In the genomic region with DNA sequence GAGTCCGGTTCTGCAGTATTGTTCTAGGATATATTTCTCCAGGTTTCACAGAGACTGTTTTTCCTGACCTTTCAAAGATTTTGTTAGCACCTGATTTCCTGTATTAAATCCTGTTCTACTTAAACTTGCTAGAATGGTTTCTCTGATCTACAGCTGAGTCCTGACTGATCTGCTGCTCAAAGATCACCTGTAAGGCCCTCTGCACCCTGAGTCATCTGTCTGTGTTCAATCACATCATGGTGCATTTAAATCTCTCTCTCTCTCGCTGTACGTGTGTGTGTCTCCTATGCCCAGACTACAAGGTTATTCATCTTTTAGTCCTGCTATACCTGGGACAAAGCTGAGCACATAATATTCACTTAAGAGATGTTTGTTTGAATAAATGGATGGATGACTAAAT, we compare ENCODE assay signal across 1 cellular context.
TF ChIP-seq lines count a peak whose summit lies in the region.

No MANE protein-coding gene starts in this region.

TF ChIP-seq in IMR-90, 13 proteins besides CTCF, POLR2A, EP300 and RAD21:
- no peak for TF ChIP-seq MXI1 (IDR thresholded peaks at IDR 0.05; ENCODE audit: borderline replicate concordance, low read depth, low read length)
- TF ChIP-seq BHLHE40 (IDR thresholded peaks at IDR 0.05; ENCODE audit: low read depth, low read length), result no peak
- TF ChIP-seq, protein P1, sequence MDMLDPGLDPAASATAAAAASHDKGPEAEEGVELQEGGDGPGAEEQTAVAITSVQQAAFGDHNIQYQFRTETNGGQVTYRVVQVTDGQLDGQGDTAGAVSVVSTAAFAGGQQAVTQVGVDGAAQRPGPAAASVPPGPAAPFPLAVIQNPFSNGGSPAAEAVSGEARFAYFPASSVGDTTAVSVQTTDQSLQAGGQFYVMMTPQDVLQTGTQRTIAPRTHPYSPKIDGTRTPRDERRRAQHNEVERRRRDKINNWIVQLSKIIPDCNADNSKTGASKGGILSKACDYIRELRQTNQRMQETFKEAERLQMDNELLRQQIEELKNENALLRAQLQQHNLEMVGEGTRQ (IDR thresholded peaks at IDR 0.05; ENCODE audit: low read depth, low read length), result no peak
- no peak for TF ChIP-seq RCOR1 (IDR thresholded peaks at IDR 0.05; ENCODE audit: insufficient replicate concordance, low read length)
- no peak for TF ChIP-seq MAZ (IDR thresholded peaks at IDR 0.05; ENCODE audit: borderline replicate concordance, low read depth, low read length)
- TF ChIP-seq CEBPB (IDR thresholded peaks at IDR 0.05; ENCODE audit: low read depth, low read length), result no peak
- TF ChIP-seq RFX5 (IDR thresholded peaks at IDR 0.05; ENCODE audit: low read depth, low read length), result no peak
- no peak for TF ChIP-seq MAFK (IDR thresholded peaks at IDR 0.05; ENCODE audit: low read depth, low read length)
